In the genomic region with DNA sequence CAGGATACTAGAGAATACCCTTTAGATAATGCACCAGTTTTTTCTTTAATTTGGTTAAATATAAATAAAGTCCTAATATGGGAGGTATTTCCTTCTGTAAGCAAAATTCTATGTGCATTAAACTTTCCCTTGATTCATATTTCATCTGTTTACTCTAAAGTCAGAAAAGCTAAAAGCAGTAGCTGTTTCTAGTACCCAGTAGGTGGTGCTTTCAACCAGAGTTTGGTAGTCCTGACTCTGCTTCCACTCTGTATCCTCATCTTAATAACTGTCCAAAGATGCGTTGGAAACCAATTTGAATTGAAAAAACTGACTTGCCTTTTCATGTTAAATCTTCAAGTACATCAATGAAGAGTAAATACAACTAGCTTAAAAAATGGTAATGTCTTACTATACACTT, we compare ENCODE assay signal across 14 cellular contexts.
DNase-seq lines count a peak whose midpoint lies in the region; ATAC-seq and TF ChIP-seq lines count a peak whose summit lies in the region.
"Had no signal": no experiment of that assay in that cellular context is flagged by ENCODE, and none has a peak within 500 bp of the region (broad histone marks: within the 10 kb centered on the region; RNA-seq: fewer than 3 reads in every experiment).

No MANE protein-coding gene starts in this region.

- H3K36me3 Mint-ChIP-seq in T-helper 2 cell treated with Interferon-gamma antibody and Interleukin-4, amounts not matched to agents 5 μg/mL and 100 μg/mL, for 36 hours (ENCODE audit: low read depth), result no peaks in the 10 kb centered on the region

- H3K27me3 ChIP-seq in left ventricle myocardium inferior (ENCODE audit: low read depth) (no peaks in the 10 kb centered on the region), right atrium auricular region (no peaks in the 10 kb centered on the region), RWPE2 (ENCODE audit: insufficient read depth, poor library complexity, severe bottlenecking) (no peaks in the 10 kb centered on the region)
- H3K27me3 ChIP-seq: BLaER1 had no signal

- peak; percentile 45; the same call in 1 of the 3 replicates for ATAC-seq in RWPE2 (ENCODE audit: low read depth)
- ATAC-seq in GM21619 (IDR thresholded peaks at IDR 0.05; ENCODE audit: unreplicated experiment), result no peak
- ATAC-seq: stimulated activated naive CD8-positive, alpha-beta T cell treated with anti-CD3 and anti-CD28 coated beads, Interleukin-15, Interleukin-2, amounts not matched to agents 100 U/mL and 50 U/mL, for 24 hours had no signal

- H3K4me3 Mint-ChIP-seq in T-helper 2 cell treated with Interferon-gamma antibody and Interleukin-4, amounts not matched to agents 5 μg/mL and 100 μg/mL, for 36 hours, result no peak overlapping the region

- H3K4me1 Mint-ChIP-seq in T-helper 2 cell treated with Interferon-gamma antibody and Interleukin-4, amounts not matched to agents 5 μg/mL and 100 μg/mL, for 36 hours (ENCODE audit: low read depth), result no peaks in the 10 kb centered on the region

- H3K36me3 ChIP-seq in left ventricle myocardium inferior, result no peaks in the 10 kb centered on the region
- H3K36me3 ChIP-seq in right atrium auricular region, result no peaks in the 10 kb centered on the region
- H3K36me3 ChIP-seq in RWPE2 (ENCODE audit: low read depth), result no peaks in the 10 kb centered on the region
- H3K36me3 ChIP-seq: BLaER1, HAP-1 had no signal

- DNase-seq in left ventricle myocardium inferior (no peak), right atrium auricular region (ENCODE audit: low spot score) (no peak), RWPE2 (ENCODE audit: low spot score) (no peak), fibroblast of mammary gland (ENCODE audit: low read depth) (peak; percentile 0), middle frontal gyrus (ENCODE audit: extremely low spot score, low spot score) (no peak), GM10266 (ENCODE audit: extremely low spot score) (no peak)
- DNase-seq in T-helper 2 cell treated with Interferon-gamma antibody and Interleukin-4, amounts not matched to agents 5 μg/mL and 100 μg/mL, for 36 hours (ENCODE audit: low spot score), result no peak
- DNase-seq: effector CD8-positive, alpha-beta T cell; stimulated activated CD4-positive, alpha-beta T cell treated with anti-CD3 and anti-CD28 coated beads, Interleukin-12 subunit alpha, Interleukin-12 subunit beta, amount 100 ng/mL, for 4 hours; stimulated activated naive CD8-positive, alpha-beta T cell treated with anti-CD3 and anti-CD28 coated beads, Interleukin-15, Interleukin-2, amounts not matched to agents 100 U/mL and 50 U/mL, for 24 hours had no signal

- H3K4me3 ChIP-seq in left ventricle myocardium inferior (no peak overlapping the region), right atrium auricular region (no peak overlapping the region), RWPE2 (ENCODE audit: severe bottlenecking) (no peak overlapping the region), fibroblast of mammary gland (ENCODE audit: control insufficient read depth, low read depth, low read length) (no peak overlapping the region)
- H3K4me3 ChIP-seq: BLaER1, HAP-1, lung had no signal

- H3K4me1 ChIP-seq in left ventricle myocardium inferior, result no peaks in the 10 kb centered on the region
- H3K4me1 ChIP-seq in right atrium auricular region, result no peaks in the 10 kb centered on the region
- no peaks in the 10 kb centered on the region for H3K4me1 ChIP-seq in RWPE2 (ENCODE audit: insufficient read depth, poor library complexity, severe bottlenecking)
- H3K4me1 ChIP-seq: BLaER1, HAP-1 had no signal

- H3K27me3 Mint-ChIP-seq in T-helper 2 cell treated with Interferon-gamma antibody and Interleukin-4, amounts not matched to agents 5 μg/mL and 100 μg/mL, for 36 hours (ENCODE audit: low read depth), result no peaks in the 10 kb centered on the region

- intact Hi-C loops in left ventricle myocardium inferior (cut with micrococcal nuclease), result no loop called here

- no peaks in the 10 kb centered on the region for H3K9me3 ChIP-seq in left ventricle myocardium inferior (replicated peaks)
- H3K9me3 ChIP-seq in right atrium auricular region, result no peaks in the 10 kb centered on the region
- H3K9me3 ChIP-seq in RWPE2 (ENCODE audit: severe bottlenecking), result no peaks in the 10 kb centered on the region
- H3K9me3 ChIP-seq: BLaER1, HAP-1 had no signal

- H3K9me3 Mint-ChIP-seq in T-helper 2 cell treated with Interferon-gamma antibody and Interleukin-4, amounts not matched to agents 5 μg/mL and 100 μg/mL, for 36 hours, result peaks cover 31% of the 10 kb centered on the region

- H3K27ac ChIP-seq in left ventricle myocardium inferior (replicated peaks) (no peak overlapping the region), right atrium auricular region (no peak overlapping the region), RWPE2 (ENCODE audit: poor library complexity, severe bottlenecking) (no peak overlapping the region)
- H3K27ac ChIP-seq: BLaER1 had no signal

- TF ChIP-seq CTCF in left ventricle myocardium inferior (IDR thresholded peaks at IDR 0.05; ENCODE audit: borderline replicate concordance) (peak; percentile 59), right atrium auricular region (IDR thresholded peaks at IDR 0.05) (peak in 1 of 2 donors; percentile 52), RWPE2 (IDR thresholded peaks at IDR 0.05; ENCODE audit: poor library complexity, severe bottlenecking) (peak; percentile 41), fibroblast of mammary gland (conservative IDR thresholded peaks at IDR 0.05; ENCODE audit: control insufficient read depth, insufficient read depth, low read depth, low read length) (no peak), GM10266 (IDR thresholded peaks at IDR 0.05; ENCODE audit: control insufficient read depth, insufficient read depth, low read depth, missing control alignments) (no peak)

- no peak overlapping the region for H3K27ac Mint-ChIP-seq in T-helper 2 cell treated with Interferon-gamma antibody and Interleukin-4, amounts not matched to agents 5 μg/mL and 100 μg/mL, for 36 hours

Comparison
In these comparisons a context has a peak if more than half of its experiments do, and no peak if none do; other contexts are left out.
1. CTCF ChIP-seq: peak in left ventricle myocardium inferior (single experiment) and RWPE2 (single experiment); none in fibroblast of mammary gland (single experiment) and GM10266 (single experiment).